In genomic region chr6:85185977-85186376, GRCh38 we compare ENCODE assay signal across 32 cellular contexts.
DNase-seq lines count a peak whose midpoint lies in the region; ATAC-seq, FAIRE-seq and TF ChIP-seq lines count a peak whose summit lies in the region.
"Had no signal": no experiment of that assay in that cellular context is flagged by ENCODE, and none has a peak within 500 bp of the region (broad histone marks: within the 10 kb centered on the region; RNA-seq: fewer than 3 reads in every experiment).

No MANE protein-coding gene starts in this region.

- TF ChIP-seq POLR2A in A549 (IDR thresholded peaks at IDR 0.05; ENCODE audit: low read length), result no peak

- CTCF ChIA-PET in A549 (lab: Yijun Ruan, JAX) (no interaction called here), HEK293T (lab: Yijun Ruan, JAX) (no interaction called here)

- H3K9me3 ChIP-seq in A549 (no peaks in the 10 kb centered on the region), psoas muscle (no peaks in the 10 kb centered on the region)
- H3K9me3 ChIP-seq: BE2C, HAP-1, ovary, SK-N-SH had no signal

- 44% methylated on average over 1 of the region's 1 CpG for WGBS in A549 (ENCODE audit: missing lambda C conversion rate)
- 49 to 51% (median 51%) methylated on average over 1 of the region's 1 CpG for WGBS in psoas muscle, 3 donors

- H3K4me3 ChIP-seq in A549 (no peak overlapping the region), epithelial cell of esophagus (ENCODE audit: low read length) (no peak overlapping the region), psoas muscle (no peak overlapping the region)
- H3K4me3 ChIP-seq: dorsolateral prefrontal cortex, HAP-1, heart left ventricle, lung, ovary had no signal

- H3K4me1 ChIP-seq in A549 (peaks cover 6% of the 10 kb centered on the region; the same call in 2 of the 3 replicates), psoas muscle (no peaks in the 10 kb centered on the region)
- H3K4me1 ChIP-seq: BE2C, foreskin keratinocyte, HAP-1 had no signal

- no peak for TF ChIP-seq EP300 in A549 (IDR thresholded peaks at IDR 0.05)

- TF ChIP-seq CTCF in A549 (IDR thresholded peaks at IDR 0.05) (no peak), epithelial cell of esophagus (IDR thresholded peaks at IDR 0.05; ENCODE audit: insufficient read depth, low read depth, low read length, missing control alignments) (no peak), psoas muscle (IDR thresholded peaks at IDR 0.05) (no peak)

- no peak for FAIRE-seq in A549 (lab: Jason Lieb, UNC)
- FAIRE-seq: HTR-8/SVneo had no signal

- no peaks in the 10 kb centered on the region for H3K27me3 ChIP-seq in psoas muscle (ENCODE audit: insufficient read depth in 3 of 3, low read length in 2 of 3)
- H3K27me3 ChIP-seq: BE2C, foreskin keratinocyte, heart left ventricle, ovary had no signal

- no peak overlapping the region for H3K27ac ChIP-seq in A549
- H3K27ac ChIP-seq in psoas muscle, result no peak overlapping the region
- H3K27ac ChIP-seq: dorsolateral prefrontal cortex, foreskin keratinocyte, KMS-11, ovary had no signal

- DNase-seq in A549 (ENCODE audit: low read depth in 1 of 2, low spot score in 1 of 2) (no peak), NCI-H226 (peak; percentile 29), epithelial cell of esophagus (ENCODE audit: low read depth) (peak; percentile 3), myocyte (ENCODE audit: low read depth) (peak; percentile 50), COLO668 (lab: John Stamatoyannopoulos, UW; ENCODE audit: unreplicated experiment) (no peak), HEK293T (ENCODE audit: extremely low spot score) (no peak), psoas muscle (no peak)
- DNase-seq: 8988T; activated CD4-positive, alpha-beta memory T cell treated with anti-CD3 and anti-CD28 coated beads, Interleukin-2, amount 10 ng/mL, durations not matched to agents 7 days and 5 days; activated CD4-positive, CD25-positive, alpha-beta regulatory T cell treated with anti-CD3 and anti-CD28 coated beads, Interleukin-2, amount 50 U/mL, for 72 hours; activated CD8-positive, alpha-beta memory T cell treated with anti-CD3 and anti-CD28 coated beads, Interleukin-2, amount 50 U/mL, for 48 hours; activated naive CD4-positive, alpha-beta T cell treated with anti-CD3 and anti-CD28 coated beads, Interleukin-2, amount 50 U/mL, for 16 hours; anterior cingulate cortex; BE2C; CD8-positive, alpha-beta memory T cell; central memory CD4-positive, alpha-beta T cell; dorsolateral prefrontal cortex; heart left ventricle; nephron progenitor cell; ovary; right cardiac atrium; SK-N-SH; stimulated activated CD4-positive, alpha-beta T cell treated with anti-CD3 and anti-CD28 coated beads, Interleukin-4, amount 100 ng/mL, for 4 hours; T-helper 17 cell had no signal

- no peaks in the 10 kb centered on the region for H3K36me3 ChIP-seq in psoas muscle (ENCODE audit: insufficient read depth in 1 of 2, low read depth in 1 of 2)
- H3K36me3 ChIP-seq: BE2C, HAP-1, heart left ventricle, ovary had no signal

- ATAC-seq in A549 (no peak), GM19463 (IDR thresholded peaks at IDR 0.05; ENCODE audit: unreplicated experiment) (no peak), psoas muscle (no peak)
- ATAC-seq: activated T-helper 17 cell treated with anti-CD3 and anti-CD28 coated beads, Interleukin-2, amount 50 U/mL, for 72 hours; foreskin keratinocyte; right cardiac atrium; stimulated activated memory B cell treated with anti-CD40 and anti-IgM and Interleukin-4, amounts not matched to agents 10 μg/mL and 1 μg/mL and 100 μg/mL, for 72 hours; T-helper 17 cell had no signal

- intact Hi-C loops in psoas muscle (cut with DNase I), result no loop called here

- POLR2A ChIA-PET in A549 (lab: Yijun Ruan, JAX) (no interaction called here), HEK293T (lab: Yijun Ruan, JAX) (no interaction called here)

- peak overlapping the region; percentile 33; the same call in 1 of the 3 replicates for H3K4me2 ChIP-seq in A549
- H3K4me2 ChIP-seq: KMS-11, SK-N-SH had no signal

- TF ChIP-seq RAD21 in A549 (conservative IDR thresholded peaks at IDR 0.05 in 1 of 2, IDR thresholded peaks at IDR 0.05 in 1 of 2), result no peak

TF ChIP-seq in A549, 52 proteins besides CTCF, POLR2A, EP300 and RAD21 (continues in another document):
- TF ChIP-seq PBX3 (IDR thresholded peaks at IDR 0.05), result no peak
- no peak for TF ChIP-seq ZNF302 (CRISPR knock-in tag; IDR thresholded peaks at IDR 0.05)
- TF ChIP-seq PHF8 (IDR thresholded peaks at IDR 0.05; ENCODE audit: borderline replicate concordance, low read depth), result no peak
- TF ChIP-seq ESRRA (IDR thresholded peaks at IDR 0.05; ENCODE audit: borderline replicate concordance, low read length), result no peak
- no peak for TF ChIP-seq ZFP36 (IDR thresholded peaks at IDR 0.05; ENCODE audit: borderline replicate concordance, partially characterized antibody)
- TF ChIP-seq SREBF2 (IDR thresholded peaks at IDR 0.05), result no peak
- TF ChIP-seq NPAS2 (CRISPR knock-in tag; IDR thresholded peaks at IDR 0.05; ENCODE audit: borderline replicate concordance), result no peak
- no peak for TF ChIP-seq MAX (IDR thresholded peaks at IDR 0.05)
- TF ChIP-seq CHD2 (IDR thresholded peaks at IDR 0.05; ENCODE audit: low read length, partially characterized antibody), result no peak
- TF ChIP-seq TFCP2L1 (CRISPR knock-in tag; IDR thresholded peaks at IDR 0.05), result no peak
- TF ChIP-seq JUNB (IDR thresholded peaks at IDR 0.05), result no peak
- TF ChIP-seq HES2 (IDR thresholded peaks at IDR 0.05), result no peak

TF ChIP-seq in HEK293T, 16 proteins besides CTCF, POLR2A, EP300 and RAD21:
- TF ChIP-seq ELF4 (IDR thresholded peaks at IDR 0.05) (no peak), FOXM1 (IDR thresholded peaks at IDR 0.05; ENCODE audit: borderline replicate concordance) (no peak), FOXK2 (IDR thresholded peaks at IDR 0.05) (no peak), HDGF (IDR thresholded peaks at IDR 0.05; ENCODE audit: borderline replicate concordance) (no peak), LEF1 (IDR thresholded peaks at IDR 0.05; ENCODE audit: borderline replicate concordance) (no peak), SP1 (IDR thresholded peaks at IDR 0.05) (no peak), NFRKB (IDR thresholded peaks at IDR 0.05) (no peak), L3MBTL2 (conservative IDR thresholded peaks at IDR 0.05) (no peak), ARNT (IDR thresholded peaks at IDR 0.05) (no peak), FOXA1 (IDR thresholded peaks at IDR 0.05) (no peak), CTBP1 (IDR thresholded peaks at IDR 0.05; ENCODE audit: borderline replicate concordance) (no peak), SUZ12 (IDR thresholded peaks at IDR 0.05) (no peak), BHLHE40 (IDR thresholded peaks at IDR 0.05; ENCODE audit: borderline replicate concordance) (no peak), PKNOX1 (IDR thresholded peaks at IDR 0.05) (no peak), TARDBP (IDR thresholded peaks at IDR 0.05) (no peak), ZNF384 (IDR thresholded peaks at IDR 0.05) (no peak)

Comparison
In these comparisons a context has a peak if more than half of its experiments do, and no peak if none do; other contexts are left out.
1. DNase-seq: peak in NCI-H226 (single experiment), epithelial cell of esophagus (single experiment) and myocyte (single experiment); none in A549 (0 of 2), COLO668 (single experiment), HEK293T (single experiment) and psoas muscle (0 of 2).